Comparison of ENCODE assay signal across 9 cellular contexts in the genomic region with DNA sequence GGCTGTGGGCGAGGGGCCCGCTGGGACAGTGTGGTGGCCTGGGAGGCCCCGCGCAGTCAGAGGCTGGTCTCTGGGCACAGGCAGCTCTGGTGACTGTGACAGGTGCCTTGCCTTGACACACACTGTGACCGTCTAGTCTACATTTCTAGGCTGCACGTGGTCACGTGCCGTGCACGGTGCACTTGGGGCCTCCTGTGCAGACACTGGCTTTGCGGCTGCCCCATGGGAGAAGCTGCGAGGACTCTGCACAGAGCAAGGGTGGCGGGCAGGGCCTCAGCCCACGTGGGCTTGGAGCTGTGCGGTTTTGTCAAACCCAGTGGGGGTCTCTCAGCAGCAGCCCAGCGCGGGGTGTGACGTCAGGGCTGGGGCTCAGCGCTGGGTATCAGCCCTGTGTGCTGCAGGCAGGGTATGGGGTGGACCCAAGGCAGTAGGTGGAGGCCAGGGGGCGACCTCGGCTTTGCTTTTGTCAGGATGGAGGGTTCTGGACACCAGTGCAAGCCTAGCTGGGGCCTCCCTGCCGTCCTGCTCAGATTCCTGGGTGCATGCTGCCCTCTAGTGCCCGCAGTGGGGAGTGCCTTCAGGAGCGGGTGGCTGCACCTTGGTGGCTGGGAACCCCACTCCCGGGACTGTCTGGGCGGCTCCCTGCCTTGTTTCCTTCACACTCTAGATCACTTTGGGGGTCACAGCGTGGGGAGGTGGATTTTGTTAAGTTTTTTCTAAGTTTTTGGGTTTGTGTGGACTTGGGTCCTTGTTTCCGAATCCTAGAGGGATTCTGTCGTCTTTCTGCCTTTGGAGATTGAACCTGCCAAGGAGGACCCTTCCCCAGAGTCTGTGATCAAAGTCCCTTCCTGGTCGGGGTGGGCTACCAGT.
A peak's percentile ranks its signal among the peaks of the same experiment; 100 is the strongest.
DNase-seq lines count a peak whose midpoint lies in the region; ATAC-seq, FAIRE-seq and TF ChIP-seq lines count a peak whose summit lies in the region.
"Had no signal": no experiment of that assay in that cellular context is flagged by ENCODE, and none has a peak within 500 bp of the region (broad histone marks: within the 10 kb centered on the region; RNA-seq: fewer than 3 reads in every experiment).

No MANE protein-coding gene starts in this region.

- no peak for TF ChIP-seq POLR2A in H54 (IDR thresholded peaks at IDR 0.05; ENCODE audit: low read depth, low read length)

- H3K27ac Mint-ChIP-seq in activated CD4-positive, alpha-beta T cell treated with anti-CD3 and anti-CD28 coated beads for 36 hours: no peak overlapping the region
- no peak overlapping the region for H3K27ac Mint-ChIP-seq in central memory CD8-positive, alpha-beta T cell (ENCODE audit: low read depth)
- H3K27ac Mint-ChIP-seq: activated naive CD4-positive, alpha-beta T cell treated with anti-CD3 and anti-CD28 coated beads, Interleukin-2, amount 50 U/mL, for 24 hours had no signal

- no peaks in the 10 kb centered on the region for H3K9me3 Mint-ChIP-seq in activated CD4-positive, alpha-beta T cell treated with anti-CD3 and anti-CD28 coated beads for 36 hours (ENCODE audit: low read depth)
- H3K9me3 Mint-ChIP-seq in central memory CD8-positive, alpha-beta T cell: no peaks in the 10 kb centered on the region
- H3K9me3 Mint-ChIP-seq: activated naive CD4-positive, alpha-beta T cell treated with anti-CD3 and anti-CD28 coated beads, Interleukin-2, amount 50 U/mL, for 24 hours had no signal

- DNase-seq in COLO668 (lab: John Stamatoyannopoulos, UW; ENCODE audit: unreplicated experiment): peak; percentile 77
- peak; percentile 95 for DNase-seq in H54 (ENCODE audit: insufficient read length, low spot score)
- peak; percentile 70 for DNase-seq in NCI-H345 (lab: John Stamatoyannopoulos, UW)
- peak; percentile 89 for DNase-seq in activated CD4-positive, alpha-beta T cell treated with anti-CD3 and anti-CD28 coated beads for 36 hours
- peak; percentile 75 to 78 for DNase-seq in central memory CD8-positive, alpha-beta T cell (ENCODE audit: low spot score in 2 of 2)
- peak; percentile 67 to 84 for DNase-seq in left colon
- peak; percentile 85 to 87 for DNase-seq in stimulated activated CD4-positive, alpha-beta T cell treated with anti-CD3 and anti-CD28 coated beads, Interleukin-2, amount 100 ng/mL, for 48 hours

- H3K4me1 Mint-ChIP-seq in activated CD4-positive, alpha-beta T cell treated with anti-CD3 and anti-CD28 coated beads for 36 hours: peaks cover 8% of the 10 kb centered on the region
- H3K4me1 Mint-ChIP-seq in central memory CD8-positive, alpha-beta T cell: peaks cover 11% of the 10 kb centered on the region

- no peak overlapping the region for H3K4me3 Mint-ChIP-seq in activated CD4-positive, alpha-beta T cell treated with anti-CD3 and anti-CD28 coated beads for 36 hours
- H3K4me3 Mint-ChIP-seq in central memory CD8-positive, alpha-beta T cell: no peak overlapping the region
- H3K4me3 Mint-ChIP-seq: activated naive CD4-positive, alpha-beta T cell treated with anti-CD3 and anti-CD28 coated beads, Interleukin-2, amount 50 U/mL, for 24 hours had no signal

- intact Hi-C loops in activated CD4-positive, alpha-beta T cell treated with anti-CD3 and anti-CD28 coated beads for 36 hours (cut with DNase I, micrococcal nuclease): loop anchor here (1.0 to 2.0 kb wide), 5 partner anchors 30 to 222 kb away; a partner anchor contains a TSS
- intact Hi-C loops in left colon (cut with DNase I, micrococcal nuclease): loop anchor here in 1 of 2 donors (10.0 kb wide), 1 partner anchor 157 kb away; no protein-coding TSS in a partner anchor

- H3K36me3 Mint-ChIP-seq in activated CD4-positive, alpha-beta T cell treated with anti-CD3 and anti-CD28 coated beads for 36 hours (ENCODE audit: low read depth): peaks cover 2% of the 10 kb centered on the region
- H3K36me3 Mint-ChIP-seq in central memory CD8-positive, alpha-beta T cell (ENCODE audit: insufficient read depth): peaks cover 11% of the 10 kb centered on the region
- H3K36me3 Mint-ChIP-seq: activated naive CD4-positive, alpha-beta T cell treated with anti-CD3 and anti-CD28 coated beads, Interleukin-2, amount 50 U/mL, for 24 hours had no signal

- ATAC-seq in activated CD4-positive, alpha-beta T cell treated with anti-CD3 and anti-CD28 coated beads for 36 hours: peak; percentile 94
- ATAC-seq in central memory CD8-positive, alpha-beta T cell (replicated peaks; ENCODE audit: extremely low read depth, poor library complexity, severe bottlenecking): no peak
- ATAC-seq in left colon: peak; percentile 90
- ATAC-seq in HG02588 (IDR thresholded peaks at IDR 0.05; ENCODE audit: unreplicated experiment): no peak

- POLR2A ChIA-PET in activated CD4-positive, alpha-beta T cell treated with anti-CD3 and anti-CD28 coated beads for 36 hours (lab: Charles Lee): no interaction called here

- CTCF ChIA-PET in activated CD4-positive, alpha-beta T cell treated with anti-CD3 and anti-CD28 coated beads for 36 hours (lab: Charles Lee): interaction anchor here (0.6 to 3.7 kb wide), 14 partner anchors 9 to 222 kb away, joined by 3 to 24 read pairs (median 4); no protein-coding TSS in a partner anchor

- no peaks in the 10 kb centered on the region for H3K27me3 Mint-ChIP-seq in activated CD4-positive, alpha-beta T cell treated with anti-CD3 and anti-CD28 coated beads for 36 hours
- H3K27me3 Mint-ChIP-seq in central memory CD8-positive, alpha-beta T cell: no peaks in the 10 kb centered on the region
- H3K27me3 Mint-ChIP-seq: activated naive CD4-positive, alpha-beta T cell treated with anti-CD3 and anti-CD28 coated beads, Interleukin-2, amount 50 U/mL, for 24 hours had no signal

- peak; percentile 15 for FAIRE-seq in H54 (lab: Jason Lieb, UNC)

Comparison
In these comparisons a context has a peak if more than half of its experiments do, and no peak if none do; other contexts are left out.
1. ATAC-seq: peak in activated CD4-positive, alpha-beta T cell treated with anti-CD3 and anti-CD28 coated beads for 36 hours (single experiment) and left colon (single experiment); none in central memory CD8-positive, alpha-beta T cell (single experiment) and HG02588 (single experiment).
2. Peak in every context shown above with its lines, with median percentiles within 50 percentile points of each other: DNase-seq.